24 cellular contexts compared by ENCODE assay signal in the genomic region with DNA sequence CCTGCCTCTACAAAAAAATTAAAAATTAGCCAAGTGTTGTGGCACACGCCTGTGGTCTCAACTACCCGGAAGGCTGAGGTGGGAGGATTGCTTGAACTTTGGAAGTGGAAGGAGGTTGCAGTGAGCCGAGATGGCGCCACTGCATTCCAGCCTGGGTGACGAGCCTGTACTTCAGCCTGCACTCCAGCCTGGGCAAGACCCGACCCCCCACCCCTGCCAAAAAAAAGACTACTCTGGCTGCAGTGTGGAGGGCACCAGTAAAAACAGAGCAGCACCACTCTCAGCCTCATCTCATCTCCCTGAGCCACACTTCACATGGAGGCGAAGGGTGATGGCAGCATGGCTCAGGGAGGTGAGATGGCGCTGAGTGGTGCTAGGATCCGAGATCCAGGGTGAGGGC. TPM values are rescaled to one million over a fixed set of nuclear protein-coding genes. Genes with fewer than 3 reads are reported as not detected.
"Had no signal": no experiment of that assay in that cellular context is flagged by ENCODE, and none has a peak within 500 bp of the region (broad histone marks: within the 10 kb centered on the region; RNA-seq: fewer than 3 reads in every experiment).

No MANE protein-coding gene starts in this region.

- H3K27ac Mint-ChIP-seq: activated B cell treated with CpG ODN at 0.5 μM for 24 hours; activated CD4-positive, alpha-beta memory T cell treated with anti-CD3 and anti-CD28 coated beads for 36 hours; activated CD4-positive, alpha-beta T cell treated with anti-CD3 and anti-CD28 coated beads, Interleukin-2, amount 10 ng/mL, durations not matched to agents 7 days and 5 days; activated naive CD4-positive, alpha-beta T cell treated with anti-CD3 and anti-CD28 coated beads, Interleukin-2, amount 50 U/mL, for 24 hours; activated T-cell treated with anti-CD3 and anti-CD28 coated beads, Interleukin-2, amount 50 U/mL, for 24 hours; activated T-helper 1 cell treated with anti-CD3 and anti-CD28 coated beads, Interleukin-12 subunit alpha, Interleukin-12 subunit beta, Interleukin-2, Interleukin-4 antibody, amounts not matched to agents 30 ng/mL and 10 ng/mL and 1 ng/mL, durations not matched to agents 14 hours and 24 hours and 36 hours had no signal

- H3K9me3 ChIP-seq: Peyer's patch had no signal

- ATAC-seq: K562 had no signal

- H3K4me1 ChIP-seq: Peyer's patch had no signal

- FAIRE-seq: K562, TTC549 had no signal

- H3K36me3 Mint-ChIP-seq: activated CD4-positive, alpha-beta memory T cell treated with anti-CD3 and anti-CD28 coated beads for 36 hours; activated naive CD4-positive, alpha-beta T cell treated with anti-CD3 and anti-CD28 coated beads, Interleukin-2, amount 50 U/mL, for 24 hours had no signal

- H3K27me3 ChIP-seq: Peyer's patch had no signal

- DNase-seq: activated B cell treated with CpG ODN at 0.5 μM for 24 hours; activated CD4-positive, alpha-beta memory T cell treated with anti-CD3 and anti-CD28 coated beads for 36 hours; activated CD4-positive, alpha-beta T cell treated with anti-CD3 and anti-CD28 coated beads, Interleukin-2, amount 10 ng/mL, durations not matched to agents 7 days and 5 days; activated effector memory CD4-positive, alpha-beta T cell treated with Interleukin-2 at 50 U/mL for 16 hours; activated naive CD4-positive, alpha-beta T cell; activated T-cell treated with anti-CD3 and anti-CD28 coated beads, Interleukin-2, amount 50 U/mL, for 24 hours; brain microvascular endothelial cell; Karpas-422; MM.1S; NCI-H1105 treated with DMSO at 0.1 percent for 48 hours; NCI-H146; NCI-H187 treated with DMSO at 0.1 percent for 48 hours; NCI-H2081 treated with DMSO at 0.1 percent for 48 hours; NCI-H446; NCI-H524; Peyer's patch; SHP77; T-helper 2 cell; T1000 had no signal

- H3K36me3 ChIP-seq: brain microvascular endothelial cell, cardiac muscle cell, Peyer's patch had no signal

- H3K27ac ChIP-seq: brain microvascular endothelial cell, cardiac muscle cell, Peyer's patch had no signal

- H3K4me3 Mint-ChIP-seq: activated B cell treated with CpG ODN at 0.5 μM for 24 hours; activated CD4-positive, alpha-beta memory T cell treated with anti-CD3 and anti-CD28 coated beads for 36 hours; activated CD4-positive, alpha-beta T cell treated with anti-CD3 and anti-CD28 coated beads, Interleukin-2, amount 10 ng/mL, durations not matched to agents 7 days and 5 days; activated naive CD4-positive, alpha-beta T cell treated with anti-CD3 and anti-CD28 coated beads, Interleukin-2, amount 50 U/mL, for 24 hours; activated T-cell treated with anti-CD3 and anti-CD28 coated beads, Interleukin-2, amount 50 U/mL, for 24 hours; activated T-helper 1 cell treated with anti-CD3 and anti-CD28 coated beads, Interleukin-12 subunit alpha, Interleukin-12 subunit beta, Interleukin-2, Interleukin-4 antibody, amounts not matched to agents 30 ng/mL and 10 ng/mL and 1 ng/mL, durations not matched to agents 14 hours and 24 hours and 36 hours had no signal

- H3K4me1 Mint-ChIP-seq: activated B cell treated with CpG ODN at 0.5 μM for 24 hours; activated CD4-positive, alpha-beta T cell treated with anti-CD3 and anti-CD28 coated beads, Interleukin-2, amount 10 ng/mL, durations not matched to agents 7 days and 5 days; activated naive CD4-positive, alpha-beta T cell treated with anti-CD3 and anti-CD28 coated beads, Interleukin-2, amount 50 U/mL, for 24 hours had no signal

- H3K4me3 ChIP-seq: cardiac muscle cell, K562, Peyer's patch had no signal

- H3K9me3 Mint-ChIP-seq: activated B cell treated with CpG ODN at 0.5 μM for 24 hours; activated CD4-positive, alpha-beta T cell treated with anti-CD3 and anti-CD28 coated beads, Interleukin-2, amount 10 ng/mL, durations not matched to agents 7 days and 5 days; activated naive CD4-positive, alpha-beta T cell treated with anti-CD3 and anti-CD28 coated beads, Interleukin-2, amount 50 U/mL, for 24 hours; activated T-helper 1 cell treated with anti-CD3 and anti-CD28 coated beads, Interleukin-12 subunit alpha, Interleukin-12 subunit beta, Interleukin-2, Interleukin-4 antibody, amounts not matched to agents 30 ng/mL and 10 ng/mL and 1 ng/mL, durations not matched to agents 14 hours and 24 hours and 36 hours had no signal

RNA-seq across cellular contexts. Expression of a gene that starts 50.3 kb away (rescaled TPM):
- total RNA-seq: activated B cell treated with CpG ODN at 0.5 μM for 24 hours had no signal
- polyA plus RNA-seq: K562 had no signal
